In genomic region chr4:152680988-152681731, GRCh38 we compare ENCODE assay signal across 11 cellular contexts. TPM values are rescaled to one million over a fixed set of nuclear protein-coding genes. Genes with fewer than 3 reads are reported as not detected.
DNase-seq lines count a peak whose midpoint lies in the region; ATAC-seq and TF ChIP-seq lines count a peak whose summit lies in the region.
"Had no signal": no experiment of that assay in that cellular context is flagged by ENCODE, and none has a peak within 500 bp of the region (broad histone marks: within the 10 kb centered on the region; RNA-seq: fewer than 3 reads in every experiment).

No MANE protein-coding gene starts in this region.

- CTCF ChIA-PET in CD8-positive, alpha-beta memory T cell (lab: Charles Lee): no interaction called here
- CTCF ChIA-PET in T-cell (lab: Charles Lee): interaction anchor here in 1 of 2 donors (0.6 kb wide), 1 partner anchor 263 kb away, joined by 4 read pairs; no protein-coding TSS in a partner anchor

- peak overlapping the region; percentile 32 to 89 (median 75) for H3K27ac Mint-ChIP-seq in CD8-positive, alpha-beta memory T cell
- peak overlapping the region; percentile 83 to 85 for H3K27ac Mint-ChIP-seq in T-cell

- peaks cover 0 to 1% of the 10 kb centered on the region in 2 donors for H3K27me3 Mint-ChIP-seq in CD8-positive, alpha-beta memory T cell
- H3K27me3 Mint-ChIP-seq in T-cell: no peaks in the 10 kb centered on the region
- H3K27me3 Mint-ChIP-seq: stimulated activated naive B cell treated with anti-CD40 and anti-IgM and Interleukin-4, amounts not matched to agents 10 μg/mL and 1 μg/mL and 100 μg/mL, for 72 hours had no signal

- peaks cover 18% of the 10 kb centered on the region for H3K4me1 ChIP-seq in CD8-positive, alpha-beta memory T cell (ENCODE audit: insufficient read depth, low read length)
- H3K4me1 ChIP-seq in upper lobe of left lung: peaks cover 0 to 18% (median 4%) of the 10 kb centered on the region in 4 donors

- H3K9me3 Mint-ChIP-seq in CD8-positive, alpha-beta memory T cell: no peaks in the 10 kb centered on the region
- H3K9me3 Mint-ChIP-seq in T-cell: no peaks in the 10 kb centered on the region
- H3K9me3 Mint-ChIP-seq: stimulated activated naive B cell treated with anti-CD40 and anti-IgM and Interleukin-4, amounts not matched to agents 10 μg/mL and 1 μg/mL and 100 μg/mL, for 72 hours had no signal

- no peak for TF ChIP-seq EP300 in upper lobe of left lung (IDR thresholded peaks at IDR 0.05)

- no peaks in the 10 kb centered on the region for H3K27me3 ChIP-seq in CD8-positive, alpha-beta memory T cell (ENCODE audit: insufficient read depth, low read length, poor library complexity, severe bottlenecking)
- H3K27me3 ChIP-seq in upper lobe of left lung: no peaks in the 10 kb centered on the region

- no peak for TF ChIP-seq CTCF in upper lobe of left lung (IDR thresholded peaks at IDR 0.05)

- POLR2A ChIA-PET in CD8-positive, alpha-beta memory T cell (lab: Charles Lee): no interaction called here
- POLR2A ChIA-PET in T-cell (lab: Charles Lee): interaction anchor here in 1 of 2 donors (0.6 kb wide), 1 partner anchor 1869 kb away, joined by 3 read pairs; no protein-coding TSS in a partner anchor

- no peak for DNase-seq in CD8-positive, alpha-beta memory T cell
- no peak for DNase-seq in T-cell
- DNase-seq in glomerular visceral epithelial cell (ENCODE audit: extremely low spot score): peak; percentile 86
- DNase-seq in upper lobe of left lung: no peak
- DNase-seq in DMS153 treated with DMSO at 0.1 percent for 48 hours (lab: John Stamatoyannopoulos, UW; ENCODE audit: unreplicated experiment): no peak
- DNase-seq: midbrain; NCI-H187 treated with DMSO at 0.1 percent for 48 hours; stimulated activated naive B cell treated with anti-CD40 and anti-IgM and Interleukin-4, amounts not matched to agents 10 μg/mL and 1 μg/mL and 100 μg/mL, for 72 hours had no signal

- peaks cover 0 to 8% (median 0%) of the 10 kb centered on the region in 3 donors for H3K36me3 Mint-ChIP-seq in CD8-positive, alpha-beta memory T cell
- peaks cover 7% of the 10 kb centered on the region for H3K36me3 Mint-ChIP-seq in T-cell

- no peak for TF ChIP-seq POLR2A in upper lobe of left lung (IDR thresholded peaks at IDR 0.05)

- no peak overlapping the region for H3K4me3 ChIP-seq in CD8-positive, alpha-beta memory T cell (ENCODE audit: low read length)
- no peak overlapping the region for H3K4me3 ChIP-seq in upper lobe of left lung

- H3K27ac ChIP-seq in CD8-positive, alpha-beta memory T cell (ENCODE audit: low read depth, low read length): no peak overlapping the region
- no peak overlapping the region for H3K27ac ChIP-seq in upper lobe of left lung

- peaks cover 36 to 47% (median 46%) of the 10 kb centered on the region in 3 donors for H3K4me1 Mint-ChIP-seq in CD8-positive, alpha-beta memory T cell
- peaks cover 37 to 46% (median 44%) of the 10 kb centered on the region in 3 donors for H3K4me1 Mint-ChIP-seq in T-cell

- 79 to 81% methylated on average over 9 of the region's 9 CpGs for WGBS in upper lobe of left lung, 2 donors

- no peaks in the 10 kb centered on the region for H3K36me3 ChIP-seq in CD8-positive, alpha-beta memory T cell (ENCODE audit: insufficient read depth, low read length)
- H3K36me3 ChIP-seq in upper lobe of left lung: no peaks in the 10 kb centered on the region

- no peaks in the 10 kb centered on the region for H3K9me3 ChIP-seq in CD8-positive, alpha-beta memory T cell (ENCODE audit: low read length)
- no peaks in the 10 kb centered on the region for H3K9me3 ChIP-seq in upper lobe of left lung

- peak overlapping the region; percentile 24 to 98 (median 68) for H3K4me3 Mint-ChIP-seq in CD8-positive, alpha-beta memory T cell
- peak overlapping the region in 2 of 3 donors; percentile 53 to 66 for H3K4me3 Mint-ChIP-seq in T-cell

- ATAC-seq in HG02885 (IDR thresholded peaks at IDR 0.05; ENCODE audit: poor library complexity, unreplicated experiment) (peak; percentile 28), T-cell (replicated peaks in 1 of 4) (no peak), upper lobe of left lung (ENCODE audit: low FRiP score in 2 of 2) (no peak), HG03378 (IDR thresholded peaks at IDR 0.05; ENCODE audit: unreplicated experiment) (no peak), HG03280 (IDR thresholded peaks at IDR 0.05; ENCODE audit: unreplicated experiment) (no peak)
- ATAC-seq: stimulated activated naive B cell treated with anti-CD40 and anti-IgM and Interleukin-4, amounts not matched to agents 10 μg/mL and 1 μg/mL and 100 μg/mL, for 72 hours had no signal

RNA-seq across cellular contexts. Expression of gene TMEM154, which starts 1.4 kb away (rescaled TPM):
- 10 to 100 TPM; 11.5 to 12.5 TPM for total RNA-seq in CD8-positive, alpha-beta memory T cell
- 35.1 TPM for polyA plus RNA-seq in CD8-positive, alpha-beta memory T cell
- total RNA-seq in T-cell (10 to 100 TPM; 19.3 to 28.5 (median 24.6) TPM), upper lobe of left lung (10 to 100 TPM in 2 of 6 donors, 1 to 10 TPM in 4; 2.4 to 18.7 (median 6.0) TPM)
